8 cellular contexts compared by ENCODE assay signal in the genomic region with DNA sequence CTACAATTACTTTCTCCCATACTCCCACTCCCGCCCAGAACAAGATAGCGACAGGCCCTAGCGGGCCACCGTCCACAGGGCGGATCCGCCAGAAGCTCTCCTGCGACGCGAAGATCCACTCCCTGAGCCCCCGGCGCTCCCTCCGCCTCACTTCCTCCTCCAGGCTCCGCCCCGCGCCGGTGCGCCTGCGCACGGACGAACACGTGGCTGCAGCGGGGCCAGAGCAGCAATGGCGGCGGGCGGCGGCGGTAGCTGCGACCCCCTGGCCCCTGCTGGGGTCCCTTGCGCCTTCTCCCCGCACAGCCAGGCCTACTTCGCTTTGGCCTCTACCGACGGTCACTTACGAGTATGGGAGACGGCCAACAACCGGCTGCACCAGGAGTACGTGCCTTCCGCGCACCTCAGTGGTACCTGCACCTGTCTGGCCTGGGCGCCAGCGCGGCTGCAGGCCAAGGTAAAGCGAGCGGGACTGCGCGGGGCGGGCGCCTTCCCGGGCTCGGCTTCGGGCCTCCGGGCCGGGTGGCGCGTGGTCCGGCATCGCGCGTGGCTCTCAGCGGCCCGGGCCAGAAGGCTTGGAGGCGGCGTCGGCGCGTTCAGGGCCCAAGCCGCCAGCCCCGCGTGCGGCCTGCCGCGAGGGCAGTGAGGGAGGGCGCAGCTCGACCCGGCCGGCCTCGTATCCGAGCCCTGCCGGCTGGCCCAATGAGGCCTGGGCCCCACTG. TPM values are rescaled to one million over a fixed set of nuclear protein-coding genes. Genes with fewer than 3 reads are reported as not detected.
A peak's percentile ranks its signal among the peaks of the same experiment; 100 is the strongest.
DNase-seq lines count a peak whose midpoint lies in the region; ATAC-seq and TF ChIP-seq lines count a peak whose summit lies in the region.

A gene with protein sequence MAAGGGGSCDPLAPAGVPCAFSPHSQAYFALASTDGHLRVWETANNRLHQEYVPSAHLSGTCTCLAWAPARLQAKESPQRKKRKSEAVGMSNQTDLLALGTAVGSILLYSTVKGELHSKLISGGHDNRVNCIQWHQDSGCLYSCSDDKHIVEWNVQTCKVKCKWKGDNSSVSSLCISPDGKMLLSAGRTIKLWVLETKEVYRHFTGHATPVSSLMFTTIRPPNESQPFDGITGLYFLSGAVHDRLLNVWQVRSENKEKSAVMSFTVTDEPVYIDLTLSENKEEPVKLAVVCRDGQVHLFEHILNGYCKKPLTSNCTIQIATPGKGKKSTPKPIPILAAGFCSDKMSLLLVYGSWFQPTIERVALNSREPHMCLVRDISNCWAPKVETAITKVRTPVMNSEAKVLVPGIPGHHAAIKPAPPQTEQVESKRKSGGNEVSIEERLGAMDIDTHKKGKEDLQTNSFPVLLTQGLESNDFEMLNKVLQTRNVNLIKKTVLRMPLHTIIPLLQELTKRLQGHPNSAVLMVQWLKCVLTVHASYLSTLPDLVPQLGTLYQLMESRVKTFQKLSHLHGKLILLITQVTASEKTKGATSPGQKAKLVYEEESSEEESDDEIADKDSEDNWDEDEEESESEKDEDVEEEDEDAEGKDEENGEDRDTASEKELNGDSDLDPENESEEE (plus strand): TSS at position 198 of the 719 bp plus-strand sequence. CDS start 32 bp downstream, at position 230.

- no peaks in the 10 kb centered on the region for H3K36me3 ChIP-seq in CD8-positive, alpha-beta T cell (ENCODE audit: insufficient read depth, low read length)

- H3K27me3 Mint-ChIP-seq in CD8-positive, alpha-beta T cell (ENCODE audit: low read depth), result no peaks in the 10 kb centered on the region

- H3K4me3 ChIP-seq in CD8-positive, alpha-beta T cell (ENCODE audit: low read depth, low read length), result peak within 1 kb of the TSS; percentile 89

- no peaks in the 10 kb centered on the region for H3K9me3 ChIP-seq in CD8-positive, alpha-beta T cell (ENCODE audit: low read length)

- intact Hi-C loops in CD8-positive, alpha-beta T cell (cut with DNase I, micrococcal nuclease), result loop anchor here (1.0 to 10.0 kb wide), 13 partner anchors 24 to 1820 kb away; a partner anchor contains a TSS

- peaks cover 44% of the 10 kb centered on the region for H3K4me1 Mint-ChIP-seq in CD8-positive, alpha-beta T cell (ENCODE audit: low read depth)

- DNase-seq in CD8-positive, alpha-beta T cell, result peak; percentile 94 to 98 (median 97)
- DNase-seq in HS-27A (ENCODE audit: low read depth) (peak; percentile 89), NK-92 (lab: John Stamatoyannopoulos, UW; ENCODE audit: unreplicated experiment) (peak; percentile 74), lung microvascular endothelial cell (ENCODE audit: low read depth in 2 of 2) (peak; percentile 99 to 100)
- DNase-seq in activated CD8-positive, alpha-beta memory T cell treated with anti-CD3 and anti-CD28 coated beads for 1 hour (ENCODE audit: extremely low read depth in 1 of 2, low read depth in 1 of 2), result peak; percentile 92 to 98
- DNase-seq in effector CD8-positive, alpha-beta T cell (lab: John Stamatoyannopoulos, UW), result peak; percentile 97
- DNase-seq in stimulated activated CD4-positive, alpha-beta T cell treated with anti-CD3 and anti-CD28 coated beads, TNF-alpha, amount 100 ng/mL, for 48 hours (ENCODE audit: low read depth in 3 of 3), result peak; percentile 92 to 97 (median 94)

- ATAC-seq in CD8-positive, alpha-beta T cell, result peak; percentile 98
- ATAC-seq in GM19467 (IDR thresholded peaks at IDR 0.05; ENCODE audit: unreplicated experiment), result peak; percentile 82

- POLR2A ChIA-PET in CD8-positive, alpha-beta T cell (lab: Charles Lee), result interaction anchor here (0.6 to 6.5 kb wide), 9 partner anchors 15 to 1571 kb away, joined by 3 to 96 read pairs (median 4); a partner anchor contains a TSS

- H3K36me3 Mint-ChIP-seq in CD8-positive, alpha-beta T cell, result peaks cover 8% of the 10 kb centered on the region

- peak within 1 kb of the TSS; percentile 92 for H3K27ac Mint-ChIP-seq in CD8-positive, alpha-beta T cell

- no peaks in the 10 kb centered on the region for H3K27me3 ChIP-seq in CD8-positive, alpha-beta T cell (ENCODE audit: insufficient read depth, low read length)

- CTCF ChIA-PET in CD8-positive, alpha-beta T cell (lab: Charles Lee), result interaction anchor here (0.6 to 2.3 kb wide), 2 partner anchors 25 to 1001 kb away, joined by 3 to 12 read pairs; a partner anchor contains a TSS

- H3K4me3 Mint-ChIP-seq in CD8-positive, alpha-beta T cell, result peak within 1 kb of the TSS; percentile 96

- TF ChIP-seq CTCF in CD8-positive, alpha-beta T cell (IDR thresholded peaks at IDR 0.05), result no peak

- H3K27ac ChIP-seq in CD8-positive, alpha-beta T cell (ENCODE audit: low read depth, low read length), result peak within 1 kb of the TSS; percentile 81

- peaks cover 37% of the 10 kb centered on the region for H3K4me1 ChIP-seq in CD8-positive, alpha-beta T cell (ENCODE audit: insufficient read depth, low read length)

- H3K9me3 Mint-ChIP-seq in CD8-positive, alpha-beta T cell, result no peaks in the 10 kb centered on the region

RNA-seq across cellular contexts. Expression of the gene that starts here (rescaled TPM):
- total RNA-seq in CD8-positive, alpha-beta T cell, result 10 to 100 TPM; 89.2 to 90.0 TPM
- total RNA-seq in lung microvascular endothelial cell, result 35.3 and 51.6 TPM in 2 replicates

Comparison
In these comparisons a context has a peak if more than half of its experiments do, and no peak if none do; other contexts are left out.
1. Peak in every context shown above with its lines: DNase-seq, ATAC-seq, H3K4me3 ChIP-seq and H3K27ac ChIP-seq.